ENCODE assay signal across 10 cellular contexts in the genomic region with DNA sequence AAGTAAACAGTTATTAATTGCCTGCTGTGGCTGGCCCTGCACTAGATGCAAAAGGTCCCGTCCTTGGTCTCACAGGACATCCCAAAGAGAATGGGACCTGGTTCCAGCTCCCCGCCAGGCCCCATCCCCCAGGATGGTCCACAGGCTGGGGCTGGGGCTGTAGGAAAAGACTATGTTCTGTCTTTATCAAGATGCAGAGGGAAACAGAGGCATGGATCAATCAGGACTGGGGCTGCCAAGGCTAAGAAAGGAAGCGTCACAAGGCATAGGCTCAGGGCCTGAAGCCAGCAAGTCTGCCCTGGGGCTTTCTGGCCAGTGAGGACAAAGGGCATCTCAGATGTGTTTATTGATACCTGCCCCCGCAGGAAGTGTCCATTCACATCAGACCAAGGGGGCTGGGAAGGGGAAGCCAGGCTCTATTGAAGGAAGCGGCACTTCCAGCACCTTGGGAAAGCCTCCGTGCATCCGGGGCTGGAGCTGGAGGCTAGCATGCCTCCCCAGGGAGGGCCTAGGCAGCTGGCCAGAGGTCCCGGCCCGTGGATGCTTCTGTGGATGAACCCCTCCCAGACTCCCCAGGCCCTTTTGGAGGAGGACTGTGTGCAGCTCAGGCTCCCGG. TPM values are rescaled to one million over a fixed set of nuclear protein-coding genes. Genes with fewer than 3 reads are reported as not detected.
DNase-seq lines count a peak whose midpoint lies in the region; ATAC-seq and TF ChIP-seq lines count a peak whose summit lies in the region.
"Had no signal": no experiment of that assay in that cellular context is flagged by ENCODE, and none has a peak within 500 bp of the region (broad histone marks: within the 10 kb centered on the region; RNA-seq: fewer than 3 reads in every experiment).

No MANE protein-coding gene starts in this region.

- no peak for TF ChIP-seq POLR2A in erythroblast (IDR thresholded peaks at IDR 0.05; ENCODE audit: low read length)

- in situ Hi-C loops in HAP-1 (cut with MboI; ENCODE audit: low sequenced_read_pairs): no loop called here

- H3K4me1 Mint-ChIP-seq in HFFc6 (ENCODE audit: low read depth): peaks cover 93% of the 10 kb centered on the region
- peaks cover 74% of the 10 kb centered on the region for H3K4me1 Mint-ChIP-seq in activated naive CD8-positive, alpha-beta T cell treated with anti-CD3 and anti-CD28 coated beads, Interleukin-2, amount 10 ng/mL, durations not matched to agents 7 days and 5 days

- H3K27me3 Mint-ChIP-seq in HFFc6 (ENCODE audit: insufficient read depth): peaks cover 8% of the 10 kb centered on the region
- H3K27me3 Mint-ChIP-seq in activated naive CD8-positive, alpha-beta T cell treated with anti-CD3 and anti-CD28 coated beads, Interleukin-2, amount 10 ng/mL, durations not matched to agents 7 days and 5 days: no peaks in the 10 kb centered on the region

- H3K27me3 ChIP-seq in HAP-1 (ENCODE audit: low read depth): no peaks in the 10 kb centered on the region

- H3K4me3 ChIP-seq in skin epidermis: no peak overlapping the region
- H3K4me3 ChIP-seq in HAP-1: no peak overlapping the region

- peak overlapping the region; percentile 80 for H3K4me3 Mint-ChIP-seq in HFFc6
- peak overlapping the region; percentile 57 for H3K4me3 Mint-ChIP-seq in activated naive CD8-positive, alpha-beta T cell treated with anti-CD3 and anti-CD28 coated beads, Interleukin-2, amount 10 ng/mL, durations not matched to agents 7 days and 5 days

- ATAC-seq in activated naive CD8-positive, alpha-beta T cell treated with anti-CD3 and anti-CD28 coated beads, Interleukin-2, amount 10 ng/mL, durations not matched to agents 7 days and 5 days (ENCODE audit: low read depth): no peak

- no peaks in the 10 kb centered on the region for H3K36me3 ChIP-seq in HAP-1 (replicated peaks)

- DNase-seq in HFFc6 (peak; percentile 38), hepatic stellate cell (ENCODE audit: low spot score) (peak; percentile 58), kidney glomerular epithelial cell (lab: John Stamatoyannopoulos, UW) (no peak), HAP-1 (ENCODE audit: low spot score in 2 of 2) (no peak), erythroblast (lab: John Stamatoyannopoulos, UW) (no peak), iPS-NIHi7 (ENCODE audit: extremely low spot score) (no peak)
- DNase-seq in activated naive CD8-positive, alpha-beta T cell treated with anti-CD3 and anti-CD28 coated beads, Interleukin-2, amount 10 ng/mL, durations not matched to agents 7 days and 5 days: no peak
- DNase-seq: cerebellar nuclear complex, NCI-H1436 treated with DMSO at 0.1 percent for 48 hours had no signal

- H3K9me3 Mint-ChIP-seq in HFFc6: no peaks in the 10 kb centered on the region
- H3K9me3 Mint-ChIP-seq in activated naive CD8-positive, alpha-beta T cell treated with anti-CD3 and anti-CD28 coated beads, Interleukin-2, amount 10 ng/mL, durations not matched to agents 7 days and 5 days: no peaks in the 10 kb centered on the region

- H3K36me3 Mint-ChIP-seq in HFFc6 (ENCODE audit: low read depth): no peaks in the 10 kb centered on the region
- H3K36me3 Mint-ChIP-seq in activated naive CD8-positive, alpha-beta T cell treated with anti-CD3 and anti-CD28 coated beads, Interleukin-2, amount 10 ng/mL, durations not matched to agents 7 days and 5 days: peaks cover 44% of the 10 kb centered on the region

- TF ChIP-seq CTCF in HFFc6 (IDR thresholded peaks at IDR 0.05): no peak

- POLR2A ChIA-PET in activated naive CD8-positive, alpha-beta T cell treated with anti-CD3 and anti-CD28 coated beads, Interleukin-2, amount 10 ng/mL, durations not matched to agents 7 days and 5 days (lab: Charles Lee): interaction anchor here (1.1 to 15.2 kb wide), 4 partner anchors 9 to 61 kb away, joined by 4 to 341 read pairs (median 5); no protein-coding TSS in a partner anchor

- H3K27ac Mint-ChIP-seq in HFFc6: peak overlapping the region; percentile 99
- H3K27ac Mint-ChIP-seq in activated naive CD8-positive, alpha-beta T cell treated with anti-CD3 and anti-CD28 coated beads, Interleukin-2, amount 10 ng/mL, durations not matched to agents 7 days and 5 days: peak overlapping the region; percentile 83

- H3K27ac ChIP-seq in skin epidermis: peak overlapping the region in 20 of 21 experiments; percentile 39 to 99 (median 89)

- H3K4me1 ChIP-seq in HAP-1: no peaks in the 10 kb centered on the region

- no peaks in the 10 kb centered on the region for H3K9me3 ChIP-seq in HAP-1

RNA-seq across cellular contexts. Expression of a gene that starts 5.8 kb away (rescaled TPM):
- 10 to 100 TPM; 24.3 to 36.2 (median 29.0) TPM for total RNA-seq in HFFc6 (2021; fragmentation: NEBNext Ultra II Directional; extraction: Animal tissue kit (Norgen Biotek cat#: 25700))
- total RNA-seq in activated naive CD8-positive, alpha-beta T cell treated with anti-CD3 and anti-CD28 coated beads, Interleukin-2, amount 10 ng/mL, durations not matched to agents 7 days and 5 days: 100 to 1,000 TPM; 124 to 125 TPM

RNA-seq across cellular contexts. Expression of a gene that starts 48.0 kb away (rescaled TPM):
- not detected for total RNA-seq in HFFc6 (2021; fragmentation: NEBNext Ultra II Directional; extraction: Animal tissue kit (Norgen Biotek cat#: 25700))
- total RNA-seq in activated naive CD8-positive, alpha-beta T cell treated with anti-CD3 and anti-CD28 coated beads, Interleukin-2, amount 10 ng/mL, durations not matched to agents 7 days and 5 days: under 1 TPM; 0.17 to 0.30 TPM

Comparison
In these comparisons a context has a peak if more than half of its experiments do, and no peak if none do; other contexts are left out.
1. DNase-seq: peak in HFFc6 (single experiment) and hepatic stellate cell (single experiment); none in activated naive CD8-positive, alpha-beta T cell treated with anti-CD3 and anti-CD28 coated beads, Interleukin-2, amount 10 ng/mL, durations not matched to agents 7 days and 5 days (single experiment), kidney glomerular epithelial cell (single experiment), HAP-1 (0 of 2), erythroblast (0 of 2) and iPS-NIHi7 (single experiment).